ENCODE assay signal across 11 cellular contexts in genomic region chr7:74569501-74570075, GRCh38.
DNase-seq lines count a peak whose midpoint lies in the region; ATAC-seq and TF ChIP-seq lines count a peak whose summit lies in the region.
"Had no signal": no experiment of that assay in that cellular context is flagged by ENCODE, and none has a peak within 500 bp of the region (broad histone marks: within the 10 kb centered on the region; RNA-seq: fewer than 3 reads in every experiment).

No MANE protein-coding gene starts in this region.

- H3K9ac ChIP-seq in BLaER1 (no peak overlapping the region), neural cell (ENCODE audit: low read length) (no peak overlapping the region)

- no peaks in the 10 kb centered on the region for H4K20me1 ChIP-seq in BLaER1
- H4K20me1 ChIP-seq in neural cell (ENCODE audit: insufficient read depth), result no peaks in the 10 kb centered on the region

- H3K9me3 Mint-ChIP-seq in activated T-helper 1 cell treated with anti-CD3 and anti-CD28 coated beads, Interleukin-12 subunit alpha, Interleukin-12 subunit beta, Interleukin-2, Interleukin-4 antibody, amounts not matched to agents 30 ng/mL and 10 ng/mL and 1 ng/mL, durations not matched to agents 14 hours and 24 hours and 36 hours, result no peaks in the 10 kb centered on the region
- H3K9me3 Mint-ChIP-seq: CD8-positive, alpha-beta T cell had no signal

- no peaks in the 10 kb centered on the region for H3K9me3 ChIP-seq in BLaER1
- no peaks in the 10 kb centered on the region for H3K9me3 ChIP-seq in neural cell (ENCODE audit: low read length)
- no peaks in the 10 kb centered on the region for H3K9me3 ChIP-seq in tibial artery
- H3K9me3 ChIP-seq: lower lobe of right lung had no signal

- TF ChIP-seq CTCF in neural cell (IDR thresholded peaks at IDR 0.05; ENCODE audit: poor library complexity, severe bottlenecking) (no peak), tibial artery (IDR thresholded peaks at IDR 0.05) (no peak)

- H3K9me2 ChIP-seq in neural cell (ENCODE audit: insufficient read depth, low read length), result no peaks in the 10 kb centered on the region

- H3K36me3 Mint-ChIP-seq in activated T-helper 1 cell treated with anti-CD3 and anti-CD28 coated beads, Interleukin-12 subunit alpha, Interleukin-12 subunit beta, Interleukin-2, Interleukin-4 antibody, amounts not matched to agents 30 ng/mL and 10 ng/mL and 1 ng/mL, durations not matched to agents 14 hours and 24 hours and 36 hours (ENCODE audit: low read depth), result no peaks in the 10 kb centered on the region
- H3K36me3 Mint-ChIP-seq: CD8-positive, alpha-beta T cell had no signal

- peaks cover 6% of the 10 kb centered on the region for H3K4me1 Mint-ChIP-seq in activated T-helper 1 cell treated with anti-CD3 and anti-CD28 coated beads, Interleukin-12 subunit alpha, Interleukin-12 subunit beta, Interleukin-2, Interleukin-4 antibody, amounts not matched to agents 30 ng/mL and 10 ng/mL and 1 ng/mL, durations not matched to agents 14 hours and 24 hours and 36 hours (ENCODE audit: low read depth)

- H3K27ac ChIP-seq in BLaER1 (peak overlapping the region; percentile 18; the same call in 1 of the 2 replicates), neural cell (ENCODE audit: low read length) (peak overlapping the region; percentile 8), tibial artery (no peak overlapping the region)
- H3K27ac ChIP-seq: lower lobe of right lung had no signal

- H3K36me3 ChIP-seq in BLaER1, result peaks cover 31% of the 10 kb centered on the region
- no peaks in the 10 kb centered on the region for H3K36me3 ChIP-seq in neural cell (ENCODE audit: insufficient read depth, low read length)
- peaks cover 0 to 5% (median 0%) of the 10 kb centered on the region in 3 donors for H3K36me3 ChIP-seq in tibial artery
- H3K36me3 ChIP-seq: lower lobe of right lung had no signal

- H3F3A ChIP-seq in neural cell (ENCODE audit: insufficient read depth, low read length, poor library complexity, severe bottlenecking), result no peaks in the 10 kb centered on the region

- peak overlapping the region; percentile 47 for H3K27ac Mint-ChIP-seq in activated T-helper 1 cell treated with anti-CD3 and anti-CD28 coated beads, Interleukin-12 subunit alpha, Interleukin-12 subunit beta, Interleukin-2, Interleukin-4 antibody, amounts not matched to agents 30 ng/mL and 10 ng/mL and 1 ng/mL, durations not matched to agents 14 hours and 24 hours and 36 hours
- H3K27ac Mint-ChIP-seq: CD8-positive, alpha-beta T cell had no signal

- no peak overlapping the region for H3K4me2 ChIP-seq in BLaER1
- H3K4me2 ChIP-seq in neural cell (ENCODE audit: low read length), result no peak overlapping the region

- H2AFZ ChIP-seq in neural cell (ENCODE audit: low read depth, low read length), result no peak overlapping the region

- H3K4me3 ChIP-seq in BLaER1, result no peak overlapping the region
- no peak overlapping the region for H3K4me3 ChIP-seq in neural cell (ENCODE audit: low read length)
- H3K4me3 ChIP-seq in tibial artery, result no peak overlapping the region
- H3K4me3 ChIP-seq: lower lobe of right lung had no signal

- no peak overlapping the region for H3K4me3 Mint-ChIP-seq in activated T-helper 1 cell treated with anti-CD3 and anti-CD28 coated beads, Interleukin-12 subunit alpha, Interleukin-12 subunit beta, Interleukin-2, Interleukin-4 antibody, amounts not matched to agents 30 ng/mL and 10 ng/mL and 1 ng/mL, durations not matched to agents 14 hours and 24 hours and 36 hours
- H3K4me3 Mint-ChIP-seq: CD8-positive, alpha-beta T cell had no signal

- no peak for TF ChIP-seq RAD21 in neural cell (conservative IDR thresholded peaks at IDR 0.05)

- no peak for TF ChIP-seq EP300 in neural cell (conservative IDR thresholded peaks at IDR 0.05; ENCODE audit: poor library complexity, severe bottlenecking)

- peaks cover 4% of the 10 kb centered on the region for H3K27me3 Mint-ChIP-seq in activated T-helper 1 cell treated with anti-CD3 and anti-CD28 coated beads, Interleukin-12 subunit alpha, Interleukin-12 subunit beta, Interleukin-2, Interleukin-4 antibody, amounts not matched to agents 30 ng/mL and 10 ng/mL and 1 ng/mL, durations not matched to agents 14 hours and 24 hours and 36 hours (ENCODE audit: insufficient read depth)

- intact Hi-C loops in activated T-helper 1 cell treated with anti-CD3 and anti-CD28 coated beads, Interleukin-12 subunit alpha, Interleukin-12 subunit beta, Interleukin-2, Interleukin-4 antibody, amounts not matched to agents 30 ng/mL and 10 ng/mL and 1 ng/mL, durations not matched to agents 14 hours and 24 hours and 36 hours (cut with micrococcal nuclease), result no loop called here
- intact Hi-C loops in tibial artery (cut with DNase I; ENCODE audit: low total_unique reads), result loop anchor here (5.0 kb wide), 1 partner anchor 62 kb away; no protein-coding TSS in a partner anchor

- H3K27me3 ChIP-seq in BLaER1 (no peaks in the 10 kb centered on the region), neural cell (ENCODE audit: insufficient read depth, low read depth, low read length) (no peaks in the 10 kb centered on the region), tibial artery (no peaks in the 10 kb centered on the region)

- ATAC-seq in left lobe of liver, result no peak
- ATAC-seq: CD8-positive, alpha-beta T cell; lower lobe of right lung had no signal

- DNase-seq in OCI-M1 (lab: John Stamatoyannopoulos, UW), result peak; percentile 96
- no peak for DNase-seq in activated T-helper 1 cell treated with anti-CD3 and anti-CD28 coated beads, Interleukin-12 subunit alpha, Interleukin-12 subunit beta, Interleukin-2, Interleukin-4 antibody, amounts not matched to agents 30 ng/mL and 10 ng/mL and 1 ng/mL, durations not matched to agents 14 hours and 24 hours and 36 hours (ENCODE audit: low spot score)
- DNase-seq in AML-193 (lab: John Stamatoyannopoulos, UW), result no peak
- no peak for DNase-seq in left lobe of liver (ENCODE audit: low spot score)
- DNase-seq in activated CD8-positive, alpha-beta memory T cell treated with anti-CD3 and anti-CD28 coated beads, Interleukin-2, amount 50 U/mL, for 48 hours, result no peak
- DNase-seq in tibial artery, result no peak
- DNase-seq: CD8-positive, alpha-beta T cell; lower lobe of right lung; NCI-H1930 had no signal

- H3K79me2 ChIP-seq in neural cell (replicated peaks; ENCODE audit: insufficient read depth, low read length), result no peaks in the 10 kb centered on the region

- H3K4me1 ChIP-seq in BLaER1 (peaks cover 29% of the 10 kb centered on the region), tibial artery (no peaks in the 10 kb centered on the region)
- H3K4me1 ChIP-seq: lower lobe of right lung had no signal

TF ChIP-seq in neural cell, 6 proteins besides CTCF, POLR2A, EP300 and RAD21:
- TF ChIP-seq TAF1 (IDR thresholded peaks at IDR 0.05; ENCODE audit: low read depth) (no peak), SMC3 (conservative IDR thresholded peaks at IDR 0.05; ENCODE audit: poor library complexity) (peak; percentile 16), POLR2AphosphoS5 (IDR thresholded peaks at IDR 0.05) (no peak)
TF ChIP-seq in neural cell: peak in this region for 1.

Comparison
In these comparisons a context has a peak if more than half of its experiments do, and no peak if none do; other contexts are left out.
1. H3K27ac ChIP-seq: peak in BLaER1 (single experiment) and neural cell (single experiment); none in tibial artery (0 of 2).